11 cellular contexts compared by ENCODE assay signal in the genomic region with DNA sequence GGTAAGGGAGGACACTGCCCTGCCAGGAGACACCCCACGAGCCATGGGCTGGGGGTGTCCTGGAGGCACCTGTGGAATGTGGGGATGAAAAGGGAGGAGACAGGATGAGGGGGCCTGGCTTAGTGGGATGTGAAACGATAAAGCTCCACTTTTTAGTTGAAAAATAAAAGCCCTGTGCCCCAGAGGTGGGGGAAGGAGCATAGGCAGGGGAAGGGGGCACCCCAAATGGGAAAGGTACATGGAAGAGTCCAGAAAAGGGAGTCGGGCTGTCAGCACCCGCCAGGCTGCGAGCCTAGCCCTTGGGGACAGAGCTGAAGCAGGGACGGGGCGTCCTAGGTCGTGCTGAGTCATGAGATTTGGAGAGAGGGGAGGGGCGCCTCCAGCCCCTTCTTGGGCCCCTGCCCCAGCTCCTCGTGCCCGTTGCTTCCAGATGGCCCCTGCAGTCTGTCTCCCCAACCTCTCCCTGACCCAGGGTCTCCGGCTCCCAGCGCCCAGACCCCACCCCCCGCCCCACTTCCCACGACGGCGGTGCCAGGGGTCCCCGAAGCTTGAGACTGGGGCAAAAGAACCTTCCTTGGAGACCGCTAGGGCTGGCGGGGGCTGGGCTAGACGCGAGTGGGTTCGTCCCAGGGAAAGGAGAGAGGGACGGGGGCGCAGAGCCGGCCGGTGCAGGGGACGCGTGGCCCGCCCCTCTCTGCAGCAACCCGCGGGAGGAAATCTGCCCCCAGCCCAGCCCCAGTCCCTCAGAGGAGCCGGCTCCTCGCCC. TPM values are rescaled to one million over a fixed set of nuclear protein-coding genes. Genes with fewer than 3 reads are reported as not detected.
DNase-seq lines count a peak whose midpoint lies in the region; ATAC-seq, FAIRE-seq and TF ChIP-seq lines count a peak whose summit lies in the region.
"Had no signal": no experiment of that assay in that cellular context is flagged by ENCODE, and none has a peak within 500 bp of the region (broad histone marks: within the 10 kb centered on the region; RNA-seq: fewer than 3 reads in every experiment).

No MANE protein-coding gene starts in this region.

- no peak overlapping the region for H3K27ac ChIP-seq in BLaER1 treated with 17β-estradiol and CSF1 and Interleukin-3, amounts not matched to agents 10 nM and 100 nM
- no peak overlapping the region for H3K27ac ChIP-seq in Panc1 (ENCODE audit: low read length)
- H3K27ac ChIP-seq in hepatocyte, result no peak overlapping the region
- no peak overlapping the region for H3K27ac ChIP-seq in pancreas

- no peak for TF ChIP-seq CTCF in Panc1 (IDR thresholded peaks at IDR 0.05)
- no peak for TF ChIP-seq CTCF in hepatocyte (IDR thresholded peaks at IDR 0.05; ENCODE audit: poor library complexity)
- no peak for TF ChIP-seq CTCF in pancreas (IDR thresholded peaks at IDR 0.05)

- CTCF ChIA-PET in Panc1 (lab: Charles Lee), result interaction anchor here (0.6 to 1.1 kb wide), 3 partner anchors 9 to 11 kb away, joined by 5 to 8 read pairs (median 7); no protein-coding TSS in a partner anchor

- H3K4me3 ChIP-seq in BLaER1 treated with 17β-estradiol and CSF1 and Interleukin-3, amounts not matched to agents 10 nM and 100 nM, result peak overlapping the region; percentile 35 to 66 (median 55)
- H3K4me3 ChIP-seq in Panc1 (ENCODE audit: low read depth in 2 of 2, low read length in 2 of 2) (peak overlapping the region; percentile 26 to 43), hepatocyte (peak overlapping the region; percentile 55), pancreas (peak overlapping the region in 2 of 4 donors; percentile 16 to 38)

- peak overlapping the region; percentile 79 to 99 (median 94) for H3K4me2 ChIP-seq in BLaER1 treated with 17β-estradiol and CSF1 and Interleukin-3, amounts not matched to agents 10 nM and 100 nM
- H3K4me2 ChIP-seq in hepatocyte, result peak overlapping the region; percentile 95

- peak overlapping the region in 10 of 11 experiments; percentile 4 to 53 (median 40); a peak in 11 of 22 replicates for H3K9ac ChIP-seq in BLaER1 treated with 17β-estradiol and CSF1 and Interleukin-3, amounts not matched to agents 10 nM and 100 nM

- H4K20me1 ChIP-seq in BLaER1 treated with 17β-estradiol and CSF1 and Interleukin-3, amounts not matched to agents 10 nM and 100 nM, result peaks cover 0 to 89% (median 25%) of the 10 kb centered on the region in 11 experiments; a peak in 17 of 22 replicates
- H4K20me1 ChIP-seq in hepatocyte (ENCODE audit: insufficient read depth, poor library complexity, severe bottlenecking), result no peaks in the 10 kb centered on the region

- H3K4me1 ChIP-seq in BLaER1 treated with 17β-estradiol and CSF1 and Interleukin-3, amounts not matched to agents 10 nM and 100 nM, result peaks cover 13 to 19% (median 16%) of the 10 kb centered on the region in 10 experiments
- H3K4me1 ChIP-seq in Panc1 (ENCODE audit: control insufficient read depth, insufficient read depth, low read length), result no peaks in the 10 kb centered on the region
- H3K4me1 ChIP-seq in hepatocyte (ENCODE audit: insufficient read depth), result peaks cover 10% of the 10 kb centered on the region
- peaks cover 0 to 12% (median 5%) of the 10 kb centered on the region in 3 donors for H3K4me1 ChIP-seq in pancreas

- no peak for ATAC-seq in Panc1
- ATAC-seq in pancreas, result peak; percentile 14 to 58 (median 42)
- no peak for ATAC-seq in GM21717 (IDR thresholded peaks at IDR 0.05; ENCODE audit: unreplicated experiment)
- no peak for ATAC-seq in GM21723 (IDR thresholded peaks at IDR 0.05; ENCODE audit: unreplicated experiment)
- ATAC-seq in GM19351 (IDR thresholded peaks at IDR 0.05; ENCODE audit: unreplicated experiment), result no peak

- intact Hi-C loops in Panc1 (cut with micrococcal nuclease; ENCODE audit: unreplicated experiment) (loop anchor here (10.0 kb wide), 2 partner anchors 245 to 525 kb away; no protein-coding TSS in a partner anchor), pancreas (cut with DNase I) (no loop called here)

- BruUV-seq in Panc1 (replicated peaks; lab: Mats Ljungman, UMichigan), result no TSS peak

- FAIRE-seq in pancreas (lab: Jason Lieb, UNC), result no peak

- peaks cover 51 to 92% (median 75%) of the 10 kb centered on the region in 11 experiments for H3K27me3 ChIP-seq in BLaER1 treated with 17β-estradiol and CSF1 and Interleukin-3, amounts not matched to agents 10 nM and 100 nM
- peaks cover 19% of the 10 kb centered on the region for H3K27me3 ChIP-seq in Panc1 (ENCODE audit: control insufficient read depth, insufficient read depth, low read length)
- peaks cover 57% of the 10 kb centered on the region for H3K27me3 ChIP-seq in hepatocyte
- H3K27me3 ChIP-seq in pancreas, result peaks cover 0 to 15% (median 2%) of the 10 kb centered on the region in 4 donors

- in situ Hi-C loops in Panc1 (cut with HindIII; ENCODE audit: low pct_unique_long_range_greater_than_20kb, low sequenced_read_pairs), result no loop called here

- no peaks in the 10 kb centered on the region for H3K36me3 ChIP-seq in BLaER1 treated with 17β-estradiol and CSF1 and Interleukin-3, amounts not matched to agents 10 nM and 100 nM
- H3K36me3 ChIP-seq in Panc1 (ENCODE audit: control insufficient read depth, insufficient read depth, low read length) (no peaks in the 10 kb centered on the region), hepatocyte (replicated peaks; ENCODE audit: insufficient read depth, low read depth) (no peaks in the 10 kb centered on the region), pancreas (no peaks in the 10 kb centered on the region)

- DNase-seq in Panc1 (ENCODE audit: low read depth, low spot score), result no peak
- peak; percentile 31 for DNase-seq in hepatocyte (ENCODE audit: low spot score)
- peak in 1 of 6 donors; percentile 62 for DNase-seq in pancreas
- no peak for DNase-seq in SW 1271 (lab: John Stamatoyannopoulos, UW)
- DNase-seq: cortex of kidney, NCI-H2029 treated with DMSO at 0.1 percent for 48 hours had no signal

- POLR2A ChIA-PET in Panc1 (lab: Charles Lee), result no interaction called here

- H3K9me2 ChIP-seq in hepatocyte (replicated peaks; ENCODE audit: insufficient read depth), result no peaks in the 10 kb centered on the region

- H3K9me3 ChIP-seq in BLaER1 treated with 17β-estradiol and CSF1 and Interleukin-3, amounts not matched to agents 10 nM and 100 nM (replicated peaks in 1 of 11), result no peaks in the 10 kb centered on the region
- no peaks in the 10 kb centered on the region for H3K9me3 ChIP-seq in Panc1 (ENCODE audit: control insufficient read depth, insufficient read depth, low read depth, low read length)
- H3K9me3 ChIP-seq in hepatocyte (ENCODE audit: low read depth), result no peaks in the 10 kb centered on the region
- H3K9me3 ChIP-seq in pancreas, result no peaks in the 10 kb centered on the region

- peak overlapping the region; percentile 60 for H2AFZ ChIP-seq in hepatocyte

- no peaks in the 10 kb centered on the region for H3K79me2 ChIP-seq in hepatocyte

- 7% methylated on average over 26 of the region's 34 CpGs for WGBS in hepatocyte (ENCODE audit: low lambda C conversion rate, missing lambda C conversion rate)
- 4 to 5% methylated on average over 31 to 34 of the region's 34 CpGs for WGBS in pancreas, 2 donors

RNA-seq across cellular contexts. Expression of gene SYT2, which starts 0.8 kb away (rescaled TPM):
- 0.03 TPM for total RNA-seq in Panc1 (2021; ENCODE audit: unreplicated experiment)
- 0.04 TPM for polyA plus RNA-seq in Panc1 (2012; ENCODE audit: insufficient read length)
- total RNA-seq in hepatocyte, result 0.64 and 0.90 TPM in 2 replicates
- 0.12 and 0.81 TPM in 2 replicates for polyA plus RNA-seq in hepatocyte
- under 1 TPM in 2 of 6 donors, not detected in 4; 0.03 TPM for total RNA-seq in pancreas
- under 1 TPM; under 0.01 to 0.02 TPM for polyA plus RNA-seq in pancreas
- total RNA-seq: ureter had no signal

Comparison
In these comparisons a context has a peak if more than half of its experiments do, and no peak if none do; other contexts are left out.
1. ATAC-seq: peak in pancreas (4 of 4); none in Panc1 (single experiment), GM21717 (single experiment), GM21723 (single experiment) and GM19351 (single experiment).